In the genomic region with DNA sequence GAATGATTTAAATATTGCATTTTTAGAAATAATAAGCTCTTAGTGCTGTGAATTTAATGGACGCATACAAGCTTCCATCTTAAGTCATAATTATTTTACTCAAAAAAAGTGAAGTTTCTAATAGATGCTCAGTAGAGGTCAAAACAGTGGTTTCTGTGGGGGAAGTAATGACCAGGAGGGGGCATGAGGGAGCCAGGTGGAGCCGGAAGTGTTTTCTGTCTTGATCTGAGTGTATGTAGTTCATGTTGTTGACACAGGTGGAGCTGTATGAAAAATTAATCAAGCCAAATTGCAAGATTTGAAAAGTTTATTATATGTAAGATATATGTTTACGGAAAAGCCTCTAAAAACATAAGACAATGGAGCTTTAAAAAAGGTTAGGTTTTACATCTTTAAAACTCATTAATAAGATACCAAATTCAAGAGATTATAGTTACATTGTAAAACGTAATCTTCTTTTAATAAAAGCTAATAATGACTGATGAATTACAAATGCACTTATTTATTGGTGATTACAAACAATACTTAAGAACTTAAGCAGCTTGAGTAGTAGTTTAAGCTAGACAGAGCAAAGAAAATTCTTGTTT, we compare ENCODE assay signal across 8 cellular contexts.
A peak's percentile ranks its signal among the peaks of the same experiment; 100 is the strongest.
DNase-seq lines count a peak whose midpoint lies in the region; ATAC-seq and TF ChIP-seq lines count a peak whose summit lies in the region.

No MANE protein-coding gene starts in this region.

- no peak overlapping the region for H3K4me3 ChIP-seq in hepatocyte

- H2AFZ ChIP-seq in hepatocyte: no peak overlapping the region

- H3K4me3 Mint-ChIP-seq in activated T-helper 2 cell treated with anti-CD3 and anti-CD28 coated beads, Interferon-gamma antibody, Interleukin-2, Interleukin-4, amounts not matched to agents 10 μg/mL and 5 μg/mL and 100 μg/mL, durations not matched to agents 14 hours and 24 hours and 36 hours (ENCODE audit: low read depth): no peak overlapping the region

- no peak overlapping the region for H3K27ac ChIP-seq in hepatocyte

- no peaks in the 10 kb centered on the region for H3K36me3 ChIP-seq in hepatocyte (replicated peaks; ENCODE audit: insufficient read depth, low read depth)

- ATAC-seq in GM19467 (IDR thresholded peaks at IDR 0.05; ENCODE audit: unreplicated experiment): peak; percentile 96
- peak; percentile 86 for ATAC-seq in HG03469 (IDR thresholded peaks at IDR 0.05; ENCODE audit: unreplicated experiment)

- H4K20me1 ChIP-seq in hepatocyte (ENCODE audit: insufficient read depth, poor library complexity, severe bottlenecking): no peaks in the 10 kb centered on the region

- 72% methylated on average over 4 of the region's 4 CpGs for WGBS in hepatocyte (ENCODE audit: low lambda C conversion rate, missing lambda C conversion rate)

- no peaks in the 10 kb centered on the region for H3K9me3 ChIP-seq in hepatocyte (ENCODE audit: low read depth)

- H3K4me1 Mint-ChIP-seq in activated T-helper 2 cell treated with anti-CD3 and anti-CD28 coated beads, Interferon-gamma antibody, Interleukin-2, Interleukin-4, amounts not matched to agents 10 μg/mL and 5 μg/mL and 100 μg/mL, durations not matched to agents 14 hours and 24 hours and 36 hours (ENCODE audit: low read depth): peaks cover 6% of the 10 kb centered on the region

- no peaks in the 10 kb centered on the region for H3K27me3 ChIP-seq in hepatocyte

- H3K27ac Mint-ChIP-seq in activated T-helper 2 cell treated with anti-CD3 and anti-CD28 coated beads, Interferon-gamma antibody, Interleukin-2, Interleukin-4, amounts not matched to agents 10 μg/mL and 5 μg/mL and 100 μg/mL, durations not matched to agents 14 hours and 24 hours and 36 hours: no peak overlapping the region

- no peaks in the 10 kb centered on the region for H3K79me2 ChIP-seq in hepatocyte

- TF ChIP-seq CTCF in hepatocyte (IDR thresholded peaks at IDR 0.05; ENCODE audit: poor library complexity): peak; percentile 60

- peaks cover 10% of the 10 kb centered on the region for H3K4me1 ChIP-seq in hepatocyte (ENCODE audit: insufficient read depth)

- intact Hi-C loops in activated T-helper 2 cell treated with anti-CD3 and anti-CD28 coated beads, Interferon-gamma antibody, Interleukin-2, Interleukin-4, amounts not matched to agents 10 μg/mL and 5 μg/mL and 100 μg/mL, durations not matched to agents 14 hours and 24 hours and 36 hours (cut with micrococcal nuclease): loop anchor here (1.0 to 5.0 kb wide), 3 partner anchors 157 to 365 kb away; partner anchors contain the start of gene SF3B5

- H3K36me3 Mint-ChIP-seq in activated T-helper 2 cell treated with anti-CD3 and anti-CD28 coated beads, Interferon-gamma antibody, Interleukin-2, Interleukin-4, amounts not matched to agents 10 μg/mL and 5 μg/mL and 100 μg/mL, durations not matched to agents 14 hours and 24 hours and 36 hours (ENCODE audit: low read depth): no peaks in the 10 kb centered on the region

- H3K9me3 Mint-ChIP-seq in activated T-helper 2 cell treated with anti-CD3 and anti-CD28 coated beads, Interferon-gamma antibody, Interleukin-2, Interleukin-4, amounts not matched to agents 10 μg/mL and 5 μg/mL and 100 μg/mL, durations not matched to agents 14 hours and 24 hours and 36 hours: no peaks in the 10 kb centered on the region

- H3K9me2 ChIP-seq in hepatocyte (replicated peaks; ENCODE audit: insufficient read depth): no peaks in the 10 kb centered on the region

- DNase-seq in EL: peak; percentile 45
- peak; percentile 88 for DNase-seq in OCI-M1 (lab: John Stamatoyannopoulos, UW)
- DNase-seq in activated T-helper 2 cell treated with anti-CD3 and anti-CD28 coated beads, Interferon-gamma antibody, Interleukin-2, Interleukin-4, amounts not matched to agents 10 μg/mL and 5 μg/mL and 100 μg/mL, durations not matched to agents 14 hours and 24 hours and 36 hours (ENCODE audit: low spot score): peak; percentile 47
- peak; percentile 73 for DNase-seq in hepatocyte (ENCODE audit: low spot score)
- DNase-seq in stimulated activated CD4-positive, alpha-beta T cell treated with anti-CD3 and anti-CD28 coated beads, TNF-alpha, amount 100 ng/mL, for 24 hours (ENCODE audit: low read depth in 3 of 3): peak; percentile 19 to 50 (median 24)
- no peak for DNase-seq in NCI-H446 treated with DMSO at 0.1 percent for 48 hours (lab: John Stamatoyannopoulos, UW)

- no peak overlapping the region for H3K4me2 ChIP-seq in hepatocyte

- peaks cover 3% of the 10 kb centered on the region for H3K27me3 Mint-ChIP-seq in activated T-helper 2 cell treated with anti-CD3 and anti-CD28 coated beads, Interferon-gamma antibody, Interleukin-2, Interleukin-4, amounts not matched to agents 10 μg/mL and 5 μg/mL and 100 μg/mL, durations not matched to agents 14 hours and 24 hours and 36 hours (ENCODE audit: low read depth)
